Comparison of ENCODE assay signal across 8 cellular contexts in genomic region chr6:135182993-135183531, GRCh38. TPM values are rescaled to one million over a fixed set of nuclear protein-coding genes. Genes with fewer than 3 reads are reported as not detected.
A peak's percentile ranks its signal among the peaks of the same experiment; 100 is the strongest.
DNase-seq lines count a peak whose midpoint lies in the region; ATAC-seq and TF ChIP-seq lines count a peak whose summit lies in the region.

No MANE protein-coding gene starts in this region.

- CTCF ChIA-PET in WTC11 (lab: Charles Lee): interaction anchor here (0.6 to 4.0 kb wide), 16 partner anchors 21 to 1441 kb away, joined by 3 to 24 read pairs (median 4); partner anchors contain the start of gene HBS1L

- H3K36me3 ChIP-seq in GM06990 (ENCODE audit: control insufficient read depth, insufficient read depth, low read length): peaks cover 3% of the 10 kb centered on the region
- no peaks in the 10 kb centered on the region for H3K36me3 ChIP-seq in Karpas-422 (ENCODE audit: insufficient read depth, low read length)

- H3K27ac ChIP-seq in Karpas-422 (ENCODE audit: low read length): peak overlapping the region; percentile 59

- H3K4me3 ChIP-seq in GM06990 (replicated peaks; ENCODE audit: low read depth, low read length): peak overlapping the region; percentile 87
- H3K4me3 ChIP-seq in Karpas-422 (ENCODE audit: low read length): peak overlapping the region; percentile 80

- H3K4me3 Mint-ChIP-seq in WTC11: peak overlapping the region; percentile 93
- H3K4me3 Mint-ChIP-seq in chondrocyte (ENCODE audit: unreplicated experiment): peak overlapping the region; percentile 72

- peaks cover 39% of the 10 kb centered on the region for H3K4me1 ChIP-seq in Karpas-422 (ENCODE audit: low read length)

- H3K27ac Mint-ChIP-seq in WTC11 (no peak overlapping the region), chondrocyte (ENCODE audit: unreplicated experiment) (no peak overlapping the region)

- no peaks in the 10 kb centered on the region for H3K27me3 ChIP-seq in GM06990 (replicated peaks; ENCODE audit: control insufficient read depth, insufficient read depth, low read length)
- H3K27me3 ChIP-seq in Karpas-422 (ENCODE audit: low read length): no peaks in the 10 kb centered on the region

- TF ChIP-seq CTCF in GM06990 (IDR thresholded peaks at IDR 0.05; ENCODE audit: insufficient read depth, low read length, poor library complexity, severe bottlenecking) (no peak), WTC11 (IDR thresholded peaks at IDR 0.05) (no peak), chondrocyte (IDR thresholded peaks at IDR 0.05) (no peak)

- H3K9me2 ChIP-seq in Karpas-422 (replicated peaks; ENCODE audit: insufficient read depth, low read length): no peaks in the 10 kb centered on the region

- H4K20me1 ChIP-seq in Karpas-422 (ENCODE audit: insufficient read depth, low read depth, low read length): no peaks in the 10 kb centered on the region

- DNase-seq in GM06990 (ENCODE audit: extremely low read depth, insufficient read length) (peak; percentile 92), Karpas-422 (peak; percentile 85), WTC11 (ENCODE audit: low spot score) (peak; percentile 68), chondrocyte (ENCODE audit: low spot score) (no peak), mucosa of gallbladder (ENCODE audit: low spot score) (peak; percentile 12), NCI-H510A treated with DMSO at 0.1 percent for 48 hours (lab: John Stamatoyannopoulos, UW) (no peak)
- peak; percentile 40 to 72 (median 67) for DNase-seq in stimulated activated naive CD4-positive, alpha-beta T cell (lab: John Stamatoyannopoulos, UW)

- peak overlapping the region; percentile 67 for H3K9ac ChIP-seq in Karpas-422 (ENCODE audit: low read length)

- no peaks in the 10 kb centered on the region for H3K9me3 Mint-ChIP-seq in WTC11
- no peaks in the 10 kb centered on the region for H3K9me3 Mint-ChIP-seq in chondrocyte (ENCODE audit: low read depth)

- H3K9me3 ChIP-seq in Karpas-422 (ENCODE audit: low read length): no peaks in the 10 kb centered on the region

- peak; percentile 37 for ATAC-seq in GM21786 (IDR thresholded peaks at IDR 0.05; ENCODE audit: unreplicated experiment)
- peak; percentile 21 for ATAC-seq in WTC11

- H3K79me2 ChIP-seq in Karpas-422 (ENCODE audit: low read length): peaks cover 7% of the 10 kb centered on the region; the same call in 1 of the 2 replicates

- peaks cover 18% of the 10 kb centered on the region for H3K4me1 Mint-ChIP-seq in WTC11
- H3K4me1 Mint-ChIP-seq in chondrocyte (ENCODE audit: low read depth): peaks cover 27% of the 10 kb centered on the region

- H3K27me3 Mint-ChIP-seq in WTC11 (ENCODE audit: low read depth) (peaks cover 42% of the 10 kb centered on the region), chondrocyte (ENCODE audit: low read depth) (peaks cover 11% of the 10 kb centered on the region)

- H3K36me3 Mint-ChIP-seq in WTC11 (peaks cover 4% of the 10 kb centered on the region; the same call in 1 of the 2 replicates), chondrocyte (ENCODE audit: low read depth) (no peaks in the 10 kb centered on the region)

- H2AFZ ChIP-seq in Karpas-422 (ENCODE audit: low read length): peak overlapping the region; percentile 98

- POLR2A ChIA-PET in WTC11 (lab: Charles Lee): interaction anchor here (0.9 to 1.2 kb wide), 2 partner anchors 88 to 128 kb away, joined by 4 to 6 read pairs; partner anchors contain the start of gene HBS1L

- peak overlapping the region; percentile 98 for H3K4me2 ChIP-seq in Karpas-422 (ENCODE audit: low read depth, low read length, poor library complexity, severe bottlenecking)

TF ChIP-seq in WTC11, 78 proteins besides CTCF, POLR2A, EP300 and RAD21:
- TF ChIP-seq, protein P1, sequence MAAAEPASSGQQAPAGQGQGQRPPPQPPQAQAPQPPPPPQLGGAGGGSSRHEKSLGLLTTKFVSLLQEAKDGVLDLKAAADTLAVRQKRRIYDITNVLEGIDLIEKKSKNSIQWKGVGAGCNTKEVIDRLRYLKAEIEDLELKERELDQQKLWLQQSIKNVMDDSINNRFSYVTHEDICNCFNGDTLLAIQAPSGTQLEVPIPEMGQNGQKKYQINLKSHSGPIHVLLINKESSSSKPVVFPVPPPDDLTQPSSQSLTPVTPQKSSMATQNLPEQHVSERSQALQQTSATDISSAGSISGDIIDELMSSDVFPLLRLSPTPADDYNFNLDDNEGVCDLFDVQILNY (CRISPR knock-in tag; IDR thresholded peaks at IDR 0.05): no peak
- 0 out of 2 replicates have a peak, but pooled peaks have one; percentile 6 for TF ChIP-seq SP1 (CRISPR knock-in tag; conservative IDR thresholded peaks at IDR 0.05)

RNA-seq across cellular contexts. Expression of gene MYB, which starts 2.0 kb away (rescaled TPM):
- total RNA-seq in Karpas-422 (2014; rRNA removed; shearing (Covaris generic); ENCODE audit: low replicate concordance): 5.3 and 11.8 TPM in 2 replicates
- total RNA-seq in WTC11 (2021) (4.3 to 6.1 TPM (median 5.1 TPM) in 3 replicates), chondrocyte (0.13 to 0.51 TPM (median 0.20 TPM) in 3 replicates), mucosa of gallbladder (2.0 TPM)

Comparison
In these comparisons a context has a peak if more than half of its experiments do, and no peak if none do; other contexts are left out.
1. DNase-seq: peak in GM06990 (single experiment), Karpas-422 (single experiment), WTC11 (single experiment), mucosa of gallbladder (single experiment) and stimulated activated naive CD4-positive, alpha-beta T cell (6 of 6); none in chondrocyte (single experiment) and NCI-H510A treated with DMSO at 0.1 percent for 48 hours (single experiment).